In the genomic region with DNA sequence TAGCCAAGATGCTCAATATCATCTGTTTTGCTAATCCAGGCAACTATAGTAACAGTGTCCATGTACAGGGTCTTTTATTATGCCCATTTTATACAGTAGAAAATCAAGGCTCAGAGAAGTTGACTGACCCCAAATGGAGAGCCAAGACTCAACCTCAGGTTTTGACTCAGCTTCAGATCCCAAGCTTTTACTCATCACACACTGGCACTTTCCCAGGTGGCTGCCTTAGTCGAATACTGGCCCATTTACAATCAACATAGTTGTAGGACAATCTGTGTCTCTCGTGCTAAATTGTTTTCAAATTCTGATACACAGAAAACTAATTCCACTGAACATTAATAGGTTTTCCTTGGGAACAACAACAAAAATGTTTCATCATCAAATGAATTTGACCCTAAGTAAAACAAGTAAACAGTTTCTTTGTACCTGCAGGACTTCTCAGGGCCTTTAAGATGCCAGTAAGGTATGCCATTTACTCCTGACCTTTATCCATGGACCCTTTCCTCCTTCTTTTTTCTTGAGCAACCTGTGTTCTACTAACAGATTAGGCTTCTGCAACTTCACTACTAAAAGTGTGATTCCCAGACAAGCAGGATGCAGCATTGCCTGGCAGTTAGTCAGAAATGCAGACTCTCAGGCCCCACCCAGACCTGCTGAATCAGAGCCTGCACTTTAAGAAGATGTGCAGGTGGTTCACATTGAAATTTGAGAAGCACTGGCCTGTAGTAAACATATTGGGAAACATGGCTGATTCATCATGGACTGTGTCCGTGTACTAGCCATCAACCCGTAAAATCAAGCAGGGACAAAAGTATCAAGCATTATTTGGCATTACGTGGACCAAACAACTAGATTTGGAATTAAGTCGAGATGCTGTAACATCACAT, we compare ENCODE assay signal across 1 cellular context.
TF ChIP-seq lines count a peak whose summit lies in the region.

No MANE protein-coding gene starts in this region.

TF ChIP-seq in K562, 482 proteins besides CTCF, POLR2A, EP300 and RAD21 (continued from another document):
- TF ChIP-seq, protein P1, sequence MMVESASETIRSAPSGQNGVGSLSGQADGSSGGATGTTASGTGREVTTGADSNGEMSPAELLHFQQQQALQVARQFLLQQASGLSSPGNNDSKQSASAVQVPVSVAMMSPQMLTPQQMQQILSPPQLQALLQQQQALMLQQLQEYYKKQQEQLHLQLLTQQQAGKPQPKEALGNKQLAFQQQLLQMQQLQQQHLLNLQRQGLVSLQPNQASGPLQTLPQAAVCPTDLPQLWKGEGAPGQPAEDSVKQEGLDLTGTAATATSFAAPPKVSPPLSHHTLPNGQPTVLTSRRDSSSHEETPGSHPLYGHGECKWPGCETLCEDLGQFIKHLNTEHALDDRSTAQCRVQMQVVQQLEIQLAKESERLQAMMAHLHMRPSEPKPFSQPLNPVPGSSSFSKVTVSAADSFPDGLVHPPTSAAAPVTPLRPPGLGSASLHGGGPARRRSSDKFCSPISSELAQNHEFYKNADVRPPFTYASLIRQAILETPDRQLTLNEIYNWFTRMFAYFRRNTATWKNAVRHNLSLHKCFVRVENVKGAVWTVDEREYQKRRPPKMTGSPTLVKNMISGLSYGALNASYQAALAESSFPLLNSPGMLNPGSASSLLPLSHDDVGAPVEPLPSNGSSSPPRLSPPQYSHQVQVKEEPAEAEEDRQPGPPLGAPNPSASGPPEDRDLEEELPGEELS (CRISPR knock-in tag; IDR thresholded peaks at IDR 0.05; ENCODE audit: borderline replicate concordance) = no peak
- TF ChIP-seq, protein P2, sequence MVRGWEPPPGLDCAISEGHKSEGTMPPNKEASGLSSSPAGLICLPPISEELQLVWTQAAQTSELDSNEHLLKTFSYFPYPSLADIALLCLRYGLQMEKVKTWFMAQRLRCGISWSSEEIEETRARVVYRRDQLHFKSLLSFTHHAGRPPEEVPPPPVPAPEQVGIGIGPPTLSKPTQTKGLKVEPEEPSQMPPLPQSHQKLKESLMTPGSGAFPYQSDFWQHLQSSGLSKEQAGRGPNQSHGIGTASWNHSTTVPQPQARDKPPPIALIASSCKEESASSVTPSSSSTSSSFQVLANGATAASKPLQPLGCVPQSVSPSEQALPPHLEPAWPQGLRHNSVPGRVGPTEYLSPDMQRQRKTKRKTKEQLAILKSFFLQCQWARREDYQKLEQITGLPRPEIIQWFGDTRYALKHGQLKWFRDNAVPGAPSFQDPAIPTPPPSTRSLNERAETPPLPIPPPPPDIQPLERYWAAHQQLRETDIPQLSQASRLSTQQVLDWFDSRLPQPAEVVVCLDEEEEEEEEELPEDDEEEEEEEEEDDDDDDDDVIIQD (CRISPR knock-in tag; IDR thresholded peaks at IDR 0.05) = no peak
- TF ChIP-seq RBM25 (IDR thresholded peaks at IDR 0.05; ENCODE audit: low read depth, low read length, severe bottlenecking) = peak; percentile 70
- no peak for TF ChIP-seq TEAD2 (tag; IDR thresholded peaks at IDR 0.05)
